ENCODE assay signal across 8 cellular contexts in genomic region chr5:148740966-148741742, GRCh38.
DNase-seq lines count a peak whose midpoint lies in the region; ATAC-seq and TF ChIP-seq lines count a peak whose summit lies in the region.

No MANE protein-coding gene starts in this region.

- no peaks in the 10 kb centered on the region for H3K4me1 Mint-ChIP-seq in CD8-positive, alpha-beta T cell (ENCODE audit: low read depth)

- CTCF ChIA-PET in CD8-positive, alpha-beta T cell (lab: Charles Lee): interaction anchor here (0.7 to 19.7 kb wide), 42 partner anchors 9 to 528 kb away, joined by 3 to 264 read pairs (median 5); no protein-coding TSS in a partner anchor

- H3K27ac ChIP-seq in CD8-positive, alpha-beta T cell (ENCODE audit: low read depth, low read length): no peak overlapping the region
- peak overlapping the region in 1 of 12 donors; percentile 12 for H3K27ac ChIP-seq in heart left ventricle

- peak; percentile 81 for TF ChIP-seq CTCF in CD8-positive, alpha-beta T cell (IDR thresholded peaks at IDR 0.05)
- TF ChIP-seq CTCF in WI38 (IDR thresholded peaks at IDR 0.05; ENCODE audit: low read depth, low read length): peak; percentile 46; the same call in 1 of the 2 replicates
- peak; percentile 63 to 81 (median 75) for TF ChIP-seq CTCF in heart left ventricle (IDR thresholded peaks at IDR 0.05)

- H3K4me3 ChIP-seq in CD8-positive, alpha-beta T cell (ENCODE audit: low read depth, low read length): no peak overlapping the region
- H3K4me3 ChIP-seq in WI38 (ENCODE audit: low read depth, low read length) (no peak overlapping the region), heart left ventricle (no peak overlapping the region)

- no peak for DNase-seq in CD8-positive, alpha-beta T cell
- DNase-seq in MV-4-11 (lab: John Stamatoyannopoulos, UW) (peak; percentile 71), heart left ventricle (peak in 1 of 5 donors; percentile 43), sciatic nerve (ENCODE audit: low spot score) (no peak), posterior vena cava (ENCODE audit: low spot score) (no peak)

- peaks cover 25% of the 10 kb centered on the region for H3K27me3 Mint-ChIP-seq in CD8-positive, alpha-beta T cell (ENCODE audit: low read depth)

- no peaks in the 10 kb centered on the region for H3K9me3 Mint-ChIP-seq in CD8-positive, alpha-beta T cell

- H3K4me1 ChIP-seq in CD8-positive, alpha-beta T cell (ENCODE audit: insufficient read depth, low read length): no peaks in the 10 kb centered on the region
- H3K4me1 ChIP-seq in heart left ventricle: peaks cover 0 to 33% (median 13%) of the 10 kb centered on the region in 12 donors

- WGBS in heart left ventricle, 4 donors: 42 to 47% (median 43%) methylated on average over 9 of the region's 9 CpGs

- POLR2A ChIA-PET in CD8-positive, alpha-beta T cell (lab: Charles Lee): interaction anchor here (0.6 to 0.8 kb wide), 2 partner anchors 85 to 294 kb away, joined by 3 read pairs; partner anchors contain the start of gene ADRB2

- no peaks in the 10 kb centered on the region for H3K36me3 Mint-ChIP-seq in CD8-positive, alpha-beta T cell

- no peak overlapping the region for H3K4me3 Mint-ChIP-seq in CD8-positive, alpha-beta T cell

- intact Hi-C loops in CD8-positive, alpha-beta T cell (cut with DNase I, micrococcal nuclease): loop anchor here (1.0 kb wide), 2 partner anchors 216 to 257 kb away; no protein-coding TSS in a partner anchor
- intact Hi-C loops in heart left ventricle (cut with DNase I): loop anchor here in 7 of 10 donors (2.0 to 5.0 kb wide), 8 partner anchors 66 to 261 kb away; partner anchors contain the start of gene ADRB2 (in 4 of the 7)
- intact Hi-C loops in sciatic nerve (cut with DNase I): no loop called here
- intact Hi-C loops in posterior vena cava (cut with DNase I): loop anchor here in 1 of 2 donors (10.0 kb wide), 1 partner anchor 294 kb away; no protein-coding TSS in a partner anchor

- H3K36me3 ChIP-seq in CD8-positive, alpha-beta T cell (ENCODE audit: insufficient read depth, low read length): no peaks in the 10 kb centered on the region
- H3K36me3 ChIP-seq in heart left ventricle: no peaks in the 10 kb centered on the region

- H3K27me3 ChIP-seq in CD8-positive, alpha-beta T cell (ENCODE audit: insufficient read depth, low read length): no peaks in the 10 kb centered on the region
- H3K27me3 ChIP-seq in heart left ventricle: no peaks in the 10 kb centered on the region

- TF ChIP-seq POLR2A in heart left ventricle (IDR thresholded peaks at IDR 0.05): no peak

- no peaks in the 10 kb centered on the region for H3K9me3 ChIP-seq in CD8-positive, alpha-beta T cell (ENCODE audit: low read length)
- no peaks in the 10 kb centered on the region for H3K9me3 ChIP-seq in heart left ventricle

- ATAC-seq in CD8-positive, alpha-beta T cell: peak; percentile 59
- ATAC-seq in GM19467 (IDR thresholded peaks at IDR 0.05; ENCODE audit: unreplicated experiment): peak; percentile 52
- peak; percentile 55 to 78 (median 74) for ATAC-seq in heart left ventricle
- peak; percentile 75 for ATAC-seq in sciatic nerve
- ATAC-seq in HG03521 (IDR thresholded peaks at IDR 0.05; ENCODE audit: unreplicated experiment): no peak

- H3K27ac Mint-ChIP-seq in CD8-positive, alpha-beta T cell: no peak overlapping the region
